In the genomic region with DNA sequence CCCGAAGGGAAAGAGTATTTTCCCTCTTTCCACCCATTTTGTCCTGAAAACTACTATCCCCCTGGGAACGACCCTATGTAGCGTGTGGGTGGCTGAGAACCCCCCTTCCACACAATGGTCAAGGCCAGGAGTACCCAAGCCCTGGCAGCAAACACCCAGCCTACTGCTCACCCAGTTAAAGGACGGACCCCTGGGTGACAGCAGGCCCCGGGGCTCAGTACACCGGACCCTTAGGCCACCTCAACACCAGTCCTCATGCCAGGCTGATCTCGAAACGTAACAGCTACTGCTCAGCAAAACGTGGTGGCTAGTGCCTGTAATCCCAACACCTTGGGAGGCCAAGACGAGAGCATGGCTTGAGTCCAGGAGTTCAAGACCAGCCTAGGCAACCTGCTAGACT, we compare ENCODE assay signal across 11 cellular contexts. TPM values are rescaled to one million over a fixed set of nuclear protein-coding genes. Genes with fewer than 3 reads are reported as not detected.
DNase-seq lines count a peak whose midpoint lies in the region; ATAC-seq and TF ChIP-seq lines count a peak whose summit lies in the region.
"Had no signal": no experiment of that assay in that cellular context is flagged by ENCODE, and none has a peak within 500 bp of the region (broad histone marks: within the 10 kb centered on the region; RNA-seq: fewer than 3 reads in every experiment).

No MANE protein-coding gene starts in this region.

- H3K9me3 Mint-ChIP-seq in Caco-2 (ENCODE audit: unreplicated experiment) (no peaks in the 10 kb centered on the region), chondrocyte (ENCODE audit: low read depth) (no peaks in the 10 kb centered on the region), nephron (no peaks in the 10 kb centered on the region)

- H3K27me3 Mint-ChIP-seq in Caco-2 (ENCODE audit: insufficient read depth, unreplicated experiment) (no peaks in the 10 kb centered on the region), chondrocyte (ENCODE audit: low read depth) (peaks cover 9% of the 10 kb centered on the region), nephron (ENCODE audit: low read depth) (peaks cover 34% of the 10 kb centered on the region)

- no TSS peak for BruUV-seq in Caco-2 (replicated peaks; lab: Mats Ljungman, UMichigan)

- intact Hi-C loops in Caco-2 (cut with micrococcal nuclease; ENCODE audit: unreplicated experiment), result loop anchor here (10.0 kb wide), 2 partner anchors 79 to 269 kb away; a partner anchor contains a TSS

- no peaks in the 10 kb centered on the region for H3K9me3 ChIP-seq in Caco-2
- H3K9me3 ChIP-seq: body of pancreas, right lobe of liver had no signal

- H3K4me1 Mint-ChIP-seq in Caco-2 (ENCODE audit: low read depth, unreplicated experiment) (peaks cover 42% of the 10 kb centered on the region), chondrocyte (ENCODE audit: low read depth) (peaks cover 31% of the 10 kb centered on the region), nephron (peaks cover 34% of the 10 kb centered on the region)

- POLR2A ChIA-PET in Caco-2 (lab: Charles Lee), result no interaction called here

- H3K27me3 ChIP-seq in Caco-2 (replicated peaks; ENCODE audit: control insufficient read depth, insufficient read depth, low read length) (no peaks in the 10 kb centered on the region), KMS-11 (ENCODE audit: insufficient read depth, low read depth) (no peaks in the 10 kb centered on the region)

- H2AFZ ChIP-seq in KMS-11 (ENCODE audit: low read depth), result no peak overlapping the region

- 0 out of 2 replicates have a peak, but pooled peaks cover 2% of the 10 kb centered on the region for H3K36me3 ChIP-seq in Caco-2 (ENCODE audit: control insufficient read depth, insufficient read depth, low read length)
- H3K36me3 ChIP-seq in KMS-11 (ENCODE audit: insufficient read depth), result peaks cover 13% of the 10 kb centered on the region; the same call in 1 of the 2 replicates
- H3K36me3 ChIP-seq: right lobe of liver had no signal

- H3K27ac Mint-ChIP-seq in Caco-2 (ENCODE audit: unreplicated experiment) (peak overlapping the region; percentile 75), chondrocyte (ENCODE audit: unreplicated experiment) (no peak overlapping the region), nephron (no peak overlapping the region)

- H3K4me3 ChIP-seq in Caco-2 (ENCODE audit: low read depth, low read length) (peak overlapping the region; percentile 90; the same call in 1 of the 2 replicates), KMS-11 (IDR thresholded peaks at IDR 0.05; ENCODE audit: insufficient read depth, low read depth, low read length) (no peak overlapping the region)

- peak overlapping the region; percentile 89 for H3K9ac ChIP-seq in KMS-11

- no peaks in the 10 kb centered on the region for H4K20me1 ChIP-seq in KMS-11 (ENCODE audit: insufficient read depth)

- ATAC-seq in GM18907 (IDR thresholded peaks at IDR 0.05; ENCODE audit: unreplicated experiment), result no peak
- ATAC-seq: body of pancreas, right lobe of liver had no signal

- CTCF ChIA-PET in Caco-2 (lab: Charles Lee), result no interaction called here

- H3K36me3 Mint-ChIP-seq in Caco-2 (ENCODE audit: insufficient read depth, unreplicated experiment) (peaks cover 31% of the 10 kb centered on the region), chondrocyte (ENCODE audit: low read depth) (no peaks in the 10 kb centered on the region), nephron (ENCODE audit: low read depth) (no peaks in the 10 kb centered on the region)

- TF ChIP-seq CTCF in Caco-2 (IDR thresholded peaks at IDR 0.05; ENCODE audit: insufficient read depth in 1 of 2, low read depth in 1 of 2, low read length in 1 of 2, severe bottlenecking in 1 of 2, unreplicated experiment in 1 of 2) (no peak), KMS-11 (conservative IDR thresholded peaks at IDR 0.05; ENCODE audit: low read depth, low read length) (no peak), chondrocyte (IDR thresholded peaks at IDR 0.05) (no peak), nephron (IDR thresholded peaks at IDR 0.05; ENCODE audit: unreplicated experiment in 3 of 3) (no peak)

- H3K27ac ChIP-seq in KMS-11, result peak overlapping the region; percentile 84
- H3K27ac ChIP-seq: right lobe of liver had no signal

- DNase-seq in Caco-2 (no peak), chondrocyte (ENCODE audit: low spot score) (peak; percentile 39), globus pallidus (ENCODE audit: low spot score) (no peak), epidermal melanocyte (ENCODE audit: insufficient read length, low spot score) (no peak), cerebellum (ENCODE audit: low spot score) (no peak)
- DNase-seq: body of pancreas; stimulated activated naive CD4-positive, alpha-beta T cell had no signal

- peaks cover 65% of the 10 kb centered on the region for H3K79me2 ChIP-seq in KMS-11 (ENCODE audit: insufficient read depth, low read depth)

- H3K4me3 Mint-ChIP-seq in Caco-2 (ENCODE audit: unreplicated experiment) (peak overlapping the region; percentile 90), chondrocyte (ENCODE audit: unreplicated experiment) (peak overlapping the region; percentile 95), nephron (peak overlapping the region; percentile 96 to 97 (median 97))

- H3K4me2 ChIP-seq in KMS-11, result peak overlapping the region; percentile 62

- peaks cover 22% of the 10 kb centered on the region for H3K4me1 ChIP-seq in Caco-2
- peaks cover 39% of the 10 kb centered on the region for H3K4me1 ChIP-seq in KMS-11 (ENCODE audit: low read depth, poor library complexity, severe bottlenecking)

RNA-seq across cellular contexts. Expression of a gene that starts 1.4 kb away (rescaled TPM):
- total RNA-seq in Caco-2 (2022), result 53.9 and 54.3 TPM in 2 replicates
- 23.6 to 26.8 TPM (median 23.9 TPM) in 3 replicates for total RNA-seq in chondrocyte
- total RNA-seq in cerebellum, result 24.7 TPM

RNA-seq across cellular contexts. Expression of a gene that starts 2.1 kb away (rescaled TPM):
- total RNA-seq in Caco-2 (2022) (0.75 and 1.0 TPM in 2 replicates), chondrocyte (0.19 to 0.95 TPM (median 0.90 TPM) in 3 replicates), cerebellum (1.1 TPM)
- total RNA-seq: body of pancreas had no signal

RNA-seq across cellular contexts. Expression of a gene that starts 18.0 kb away (rescaled TPM):
- 24.0 and 24.4 TPM in 2 replicates for total RNA-seq in Caco-2 (2022)
- 8.2 to 11.1 TPM (median 10.0 TPM) in 3 replicates for total RNA-seq in chondrocyte
- total RNA-seq in cerebellum, result 4.4 TPM

RNA-seq across cellular contexts. Expression of a gene that starts 46.0 kb away (rescaled TPM):
- total RNA-seq in Caco-2 (2022), result 0.11 and 0.30 TPM in 2 replicates
- total RNA-seq in chondrocyte, result 0.22 to 0.33 TPM in 2 of 3 replicates, not detected in the other
- 2.0 TPM for total RNA-seq in cerebellum
